10 cellular contexts compared by ENCODE assay signal in genomic region chr6:26034901-26035300, GRCh38. TPM values are rescaled to one million over a fixed set of nuclear protein-coding genes. Genes with fewer than 3 reads are reported as not detected.
DNase-seq lines count a peak whose midpoint lies in the region; ATAC-seq, FAIRE-seq and TF ChIP-seq lines count a peak whose summit lies in the region.
"Had no signal": no experiment of that assay in that cellular context is flagged by ENCODE, and none has a peak within 500 bp of the region (broad histone marks: within the 10 kb centered on the region; RNA-seq: fewer than 3 reads in every experiment).

No MANE protein-coding gene starts in this region.

- H2BK20ac ChIP-seq in H1 (ENCODE audit: low read length) = no peak overlapping the region; the same call in 1 of the 2 replicates

- H3K27ac ChIP-seq in OCI-LY1 (ENCODE audit: low read depth, low read length, poor library complexity, severe bottlenecking) (peak overlapping the region; percentile 100), H1 (ENCODE audit: low read depth, low read length) (0 out of 2 replicates have a peak overlapping the region, but pooled peaks have one; percentile 53)
- H3K27ac ChIP-seq: neutrophil had no signal

- POLR2A ChIA-PET in H1 (lab: Charles Lee; ENCODE audit: partially characterized antibody) = interaction anchor here (1.1 to 43.5 kb wide), 11 partner anchors 10 to 1837 kb away, joined by 3 to 1982 read pairs (median 81); a partner anchor contains a TSS

- H3K18ac ChIP-seq in H1 (ENCODE audit: extremely low read depth, low read length) = 0 out of 2 replicates have a peak overlapping the region, but pooled peaks have one; percentile 49

- TF ChIP-seq RAD21 in H1 (IDR thresholded peaks at IDR 0.05 in 1 of 2, conservative IDR thresholded peaks at IDR 0.05 in 1 of 2; ENCODE audit: low read depth in 2 of 2, low read length in 2 of 2) = no peak

- no peak for TF ChIP-seq EP300 in H1 (IDR thresholded peaks at IDR 0.05; ENCODE audit: borderline replicate concordance in 1 of 2, low read depth in 2 of 2, low read length in 2 of 2)

- no peak overlapping the region for H3K23ac ChIP-seq in H1 (ENCODE audit: insufficient read length)

- H2AFZ ChIP-seq in OCI-LY1 (ENCODE audit: low read length) = no peak overlapping the region
- no peak overlapping the region for H2AFZ ChIP-seq in H1 (ENCODE audit: low read length)

- H3K36me3 ChIP-seq in OCI-LY1 (ENCODE audit: insufficient read depth, low read length) (no peaks in the 10 kb centered on the region), H1 (ENCODE audit: control insufficient read depth in 2 of 4, insufficient read depth in 4 of 4, low read length in 3 of 4) (no peaks in the 10 kb centered on the region)
- H3K36me3 ChIP-seq: neutrophil had no signal

- DNase-seq in activated T-cell treated with anti-CD3 and anti-CD28 coated beads, Interleukin-2, amount 50 U/mL, for 72 hours = no peak
- DNase-seq in activated T-cell treated with anti-CD3 and anti-CD28 coated beads, Interleukin-2, amount 50 U/mL, for 1 hour = no peak
- DNase-seq in H1 (ENCODE audit: low read depth in 1 of 2, low spot score in 2 of 2) = no peak
- DNase-seq in stimulated activated effector memory CD8-positive, alpha-beta T cell treated with anti-CD3 and anti-CD28 coated beads, Interleukin-12 subunit alpha, Interleukin-12 subunit beta, amount 100 ng/mL, for 72 hours (ENCODE audit: low spot score in 2 of 2) = no peak
- no peak for DNase-seq in COR-L47 (lab: John Stamatoyannopoulos, UW)
- DNase-seq in NCI-H524 treated with DMSO at 0.1 percent for 48 hours (lab: John Stamatoyannopoulos, UW) = no peak
- DNase-seq: aorta had no signal

- H3K9ac ChIP-seq in OCI-LY1 (ENCODE audit: low read length) = peak overlapping the region; percentile 99
- no peak overlapping the region for H3K9ac ChIP-seq in H1 (replicated peaks in 1 of 4; ENCODE audit: extremely low read depth in 1 of 4, low read depth in 3 of 4, low read length in 3 of 4)

- no peaks in the 10 kb centered on the region for H3K9me2 ChIP-seq in OCI-LY1 (ENCODE audit: low read depth, low read length)

- H2BK12ac ChIP-seq in H1 (ENCODE audit: low read depth, low read length) = no peak overlapping the region

- no peaks in the 10 kb centered on the region for H3K27me3 Mint-ChIP-seq in activated T-cell treated with anti-CD3 and anti-CD28 coated beads, Interleukin-2, amount 50 U/mL, for 72 hours (ENCODE audit: low read depth)

- H3K4me3 ChIP-seq in OCI-LY1 (ENCODE audit: low read depth, low read length, poor library complexity, severe bottlenecking) (peak overlapping the region; percentile 69), H1 (ENCODE audit: extremely low read depth in 1 of 4, insufficient read depth in 2 of 4, low read depth in 3 of 4, low read length in 4 of 4) (peak overlapping the region in 1 of 4 experiments; percentile 95; a peak in 2 of 8 replicates)

- H3K4me2 ChIP-seq in OCI-LY1 (ENCODE audit: low read length) (peak overlapping the region; percentile 83), H1 (ENCODE audit: insufficient read depth in 1 of 2, low read depth in 2 of 2, low read length in 2 of 2) (peak overlapping the region; percentile 81 to 90; a peak in 3 of 4 replicates)

- H4K5ac ChIP-seq in H1 (ENCODE audit: insufficient read length, low read depth, low read length) = peak overlapping the region; percentile 52

- peak overlapping the region; percentile 51 for H3K4ac ChIP-seq in H1 (replicated peaks; ENCODE audit: insufficient read length, low read depth, low read length)

- no peak for TF ChIP-seq POLR2A in H1 (IDR thresholded peaks at IDR 0.05; ENCODE audit: control extremely low read depth in 1 of 2, low read depth in 2 of 2, low read length in 2 of 2)

- no peak for ATAC-seq in activated T-cell treated with anti-CD3 and anti-CD28 coated beads, Interleukin-2, amount 50 U/mL, for 72 hours (replicated peaks in 1 of 2)
- ATAC-seq in stimulated activated effector memory CD8-positive, alpha-beta T cell treated with anti-CD3 and anti-CD28 coated beads, Interleukin-12 subunit alpha, Interleukin-12 subunit beta, amount 100 ng/mL, for 72 hours = no peak
- ATAC-seq in GM21367 (IDR thresholded peaks at IDR 0.05; ENCODE audit: unreplicated experiment) = no peak

- H3K36me3 Mint-ChIP-seq in activated T-cell treated with anti-CD3 and anti-CD28 coated beads, Interleukin-2, amount 50 U/mL, for 72 hours (ENCODE audit: insufficient read depth in 2 of 2) = no peaks in the 10 kb centered on the region
- H3K36me3 Mint-ChIP-seq in stimulated activated effector memory CD8-positive, alpha-beta T cell treated with anti-CD3 and anti-CD28 coated beads, Interleukin-12 subunit alpha, Interleukin-12 subunit beta, amount 100 ng/mL, for 72 hours = peaks cover 34% of the 10 kb centered on the region

- WGBS in H1 (ENCODE audit: extremely low coverage in 1 of 2, insufficient coverage in 1 of 2, insufficient read length in 1 of 2, insufficient replicate concordance in 2 of 2, low coverage in 1 of 2, low lambda C conversion rate in 2 of 2, missing lambda C conversion rate in 1 of 2), 2 experiments = 80% methylated on average over 2 of the region's 2 CpGs; no CpG with 5 or more reads in 1 of the 2 experiments

- H3K23me2 ChIP-seq in H1 (ENCODE audit: low read depth, low read length) = peaks cover 10% of the 10 kb centered on the region

- peaks cover 14% of the 10 kb centered on the region; the same call in 1 of the 2 replicates for H3F3A ChIP-seq in OCI-LY1 (ENCODE audit: insufficient read depth, low read length)

- peaks cover 51% of the 10 kb centered on the region for H3K4me1 ChIP-seq in OCI-LY1 (ENCODE audit: insufficient read depth, low read length, severe bottlenecking)
- H3K4me1 ChIP-seq in H1 (replicated peaks in 1 of 4; ENCODE audit: control insufficient read depth in 3 of 4, insufficient read depth in 4 of 4, low read length in 3 of 4) = peaks cover 0 to 9% (median 5%) of the 10 kb centered on the region in 4 experiments; a peak in 2 of 7 replicates

- H4K8ac ChIP-seq in H1 (ENCODE audit: extremely low read depth, insufficient read depth, low read length) = no peak overlapping the region

- no peak for TF ChIP-seq CTCF in OCI-LY1 (IDR thresholded peaks at IDR 0.05; ENCODE audit: low read length)
- TF ChIP-seq CTCF in H1 (IDR thresholded peaks at IDR 0.05; ENCODE audit: control extremely low read depth in 1 of 3, insufficient read depth in 1 of 3, low read depth in 1 of 3, low read length in 3 of 3) = no peak

- H3K9me3 ChIP-seq in OCI-LY1 (ENCODE audit: low read length) (no peaks in the 10 kb centered on the region), H1 (ENCODE audit: insufficient read depth in 2 of 2, low read depth in 1 of 2, low read length in 1 of 2) (no peaks in the 10 kb centered on the region)

- H3K4me1 Mint-ChIP-seq in activated T-cell treated with anti-CD3 and anti-CD28 coated beads, Interleukin-2, amount 50 U/mL, for 72 hours (ENCODE audit: low read depth) = peaks cover 40% of the 10 kb centered on the region
- peaks cover 38% of the 10 kb centered on the region for H3K4me1 Mint-ChIP-seq in stimulated activated effector memory CD8-positive, alpha-beta T cell treated with anti-CD3 and anti-CD28 coated beads, Interleukin-12 subunit alpha, Interleukin-12 subunit beta, amount 100 ng/mL, for 72 hours

- no peak overlapping the region for H2AK5ac ChIP-seq in H1 (ENCODE audit: low read depth, low read length)

- H4K91ac ChIP-seq in H1 (replicated peaks; ENCODE audit: insufficient read length, low read length) = no peak overlapping the region

- no peak for FAIRE-seq in H1 (lab: Jason Lieb, UNC)

- no peak overlapping the region for H3K14ac ChIP-seq in H1 (ENCODE audit: insufficient read length)

- H2BK5ac ChIP-seq in H1 (ENCODE audit: low read depth, low read length) = no peak overlapping the region

- H3K9me3 Mint-ChIP-seq in activated T-cell treated with anti-CD3 and anti-CD28 coated beads, Interleukin-2, amount 50 U/mL, for 72 hours = no peaks in the 10 kb centered on the region
- H3K9me3 Mint-ChIP-seq in stimulated activated effector memory CD8-positive, alpha-beta T cell treated with anti-CD3 and anti-CD28 coated beads, Interleukin-12 subunit alpha, Interleukin-12 subunit beta, amount 100 ng/mL, for 72 hours = no peaks in the 10 kb centered on the region

- no peak overlapping the region for H2BK15ac ChIP-seq in H1 (ENCODE audit: low read length)

- H3K79me2 ChIP-seq in OCI-LY1 (ENCODE audit: insufficient read depth, low read length) (no peaks in the 10 kb centered on the region), H1 (ENCODE audit: control insufficient read depth in 1 of 2, insufficient read depth in 2 of 2, low read length in 2 of 2) (no peaks in the 10 kb centered on the region)

- H2BK120ac ChIP-seq in H1 (replicated peaks; ENCODE audit: low read depth, low read length) = peak overlapping the region; percentile 70

- H3K79me1 ChIP-seq in H1 (ENCODE audit: low read depth, low read length) = no peaks in the 10 kb centered on the region

- H3K27me3 ChIP-seq in OCI-LY1 (ENCODE audit: insufficient read depth, low read length) = no peaks in the 10 kb centered on the region
- H3K27me3 ChIP-seq in H1 (replicated peaks in 1 of 4; ENCODE audit: control insufficient read depth in 3 of 4, extremely low read depth in 1 of 4, insufficient read depth in 3 of 4, low read length in 3 of 4) = no peaks in the 10 kb centered on the region
- H3K27me3 ChIP-seq: neutrophil had no signal

- H4K20me1 ChIP-seq in OCI-LY1 (ENCODE audit: insufficient read depth, low read length) = no peaks in the 10 kb centered on the region
- peaks cover 0 to 2% of the 10 kb centered on the region in 2 experiments for H4K20me1 ChIP-seq in H1 (replicated peaks in 1 of 2; ENCODE audit: control insufficient read depth in 1 of 2, insufficient read depth in 2 of 2, low read length in 2 of 2)

- H3K56ac ChIP-seq in H1 (replicated peaks; ENCODE audit: insufficient read length, low read depth, low read length) = no peak overlapping the region

- H3K4me3 Mint-ChIP-seq in activated T-cell treated with anti-CD3 and anti-CD28 coated beads, Interleukin-2, amount 50 U/mL, for 72 hours = peak overlapping the region; percentile 91 to 99
- H3K4me3 Mint-ChIP-seq in stimulated activated effector memory CD8-positive, alpha-beta T cell treated with anti-CD3 and anti-CD28 coated beads, Interleukin-12 subunit alpha, Interleukin-12 subunit beta, amount 100 ng/mL, for 72 hours = peak overlapping the region; percentile 86

- H3K27ac Mint-ChIP-seq in activated T-cell treated with anti-CD3 and anti-CD28 coated beads, Interleukin-2, amount 50 U/mL, for 72 hours = peak overlapping the region; percentile 98
- H3K27ac Mint-ChIP-seq in stimulated activated effector memory CD8-positive, alpha-beta T cell treated with anti-CD3 and anti-CD28 coated beads, Interleukin-12 subunit alpha, Interleukin-12 subunit beta, amount 100 ng/mL, for 72 hours = no peak overlapping the region

- CTCF ChIA-PET in H1 (lab: Charles Lee; ENCODE audit: partially characterized antibody) = interaction anchor here (0.7 to 1.6 kb wide), 2 partner anchors 11 to 31 kb away, joined by 3 to 4 read pairs; a partner anchor contains a TSS

RNA-seq across cellular contexts. Expression of gene HFE, which starts 52.3 kb away (rescaled TPM):
- 1 to 10 TPM; 1.3 to 1.9 TPM for total RNA-seq in activated T-cell treated with anti-CD3 and anti-CD28 coated beads, Interleukin-2, amount 50 U/mL, for 72 hours
- total RNA-seq in H1 (2021; fragmentation: NEBNext Ultra II Directional; extraction: Animal tissue kit (Norgen Biotek cat#: 25700)) = 1.6 and 2.0 TPM in 2 replicates
- polyA plus RNA-seq in H1 (2011; rRNA removed) = 0.80 and 1.6 TPM in 2 replicates
- polyA plus RNA-seq in H1 (2011; cell fraction: cytosol; rRNA removed) = 2.0 TPM
- polyA plus RNA-seq in H1 (2011; cell fraction: nucleus; rRNA removed) = 2.1 TPM
- polyA plus RNA-seq in H1 (2012, experiment 1 of 2) = 1.9 to 3.3 TPM (median 2.0 TPM) in 4 replicates
- polyA plus RNA-seq in H1 (2012, experiment 2 of 2) = 0.33 TPM
- polyA plus RNA-seq in H1 (2013, experiment 1 of 2) = 0.95 TPM
- polyA plus RNA-seq in H1 (2013, experiment 2 of 2) = 1.4 TPM
- polyA minus RNA-seq in H1 (2011; rRNA and poly(A)+ RNA removed) = 3.2 and 3.4 TPM in 2 replicates
- polyA minus RNA-seq in H1 (2011; cell fraction: cytosol; rRNA and poly(A)+ RNA removed) = 1.5 TPM
- polyA minus RNA-seq in H1 (2011; cell fraction: nucleus; rRNA and poly(A)+ RNA removed) = 3.6 TPM
